Comparison of ENCODE assay signal across 1 cellular context in the genomic region with DNA sequence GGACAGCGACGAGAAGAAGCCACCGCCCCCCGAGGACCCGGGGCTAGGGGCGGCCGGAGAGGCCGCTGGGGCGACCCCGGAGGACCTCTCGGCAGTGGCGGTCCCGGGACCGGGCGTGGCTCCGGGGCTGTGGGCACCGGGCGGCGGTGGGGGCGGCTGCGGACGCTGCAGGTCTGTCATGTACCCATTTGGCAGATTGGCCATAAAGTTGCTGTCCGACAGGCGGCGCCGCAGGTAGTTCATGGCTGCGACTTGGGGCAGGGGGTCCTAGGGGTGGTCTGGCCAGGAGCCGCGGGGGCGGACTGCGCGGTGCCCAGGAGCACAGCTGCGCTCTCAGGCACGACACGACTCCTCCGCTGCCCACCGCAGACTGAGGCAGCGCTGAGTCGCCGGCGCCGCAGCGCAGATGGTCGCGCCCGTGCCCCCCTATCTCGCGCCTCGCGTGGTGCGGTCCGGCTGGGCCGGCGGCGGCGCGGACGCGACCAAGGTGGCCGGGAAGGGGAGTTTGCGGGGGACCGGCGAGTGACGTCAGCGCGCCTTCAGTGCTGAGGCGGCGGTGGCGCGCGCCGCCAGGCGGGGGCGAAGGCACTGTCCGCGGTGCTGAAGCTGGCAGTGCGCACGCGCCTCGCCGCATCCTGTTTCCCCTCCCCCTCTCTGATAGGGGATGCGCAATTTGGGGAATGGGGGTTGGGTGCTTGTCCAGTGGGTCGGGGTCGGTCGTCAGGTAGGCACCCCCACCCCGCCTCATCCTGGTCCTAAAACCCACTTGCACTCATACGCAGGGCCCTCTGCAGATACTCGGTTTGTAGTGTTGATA.
A peak's percentile ranks its signal among the peaks of the same experiment; 100 is the strongest.
TF ChIP-seq lines count a peak whose summit lies in the region.

A gene (minus strand): TSS at position 372 of the 817 bp plus-strand sequence. CDS start 129 bp downstream, at position 243.

TF ChIP-seq in K562, 482 proteins besides CTCF, POLR2A, EP300 and RAD21 (continued from another document and continues in another):
- TF ChIP-seq, protein P1, sequence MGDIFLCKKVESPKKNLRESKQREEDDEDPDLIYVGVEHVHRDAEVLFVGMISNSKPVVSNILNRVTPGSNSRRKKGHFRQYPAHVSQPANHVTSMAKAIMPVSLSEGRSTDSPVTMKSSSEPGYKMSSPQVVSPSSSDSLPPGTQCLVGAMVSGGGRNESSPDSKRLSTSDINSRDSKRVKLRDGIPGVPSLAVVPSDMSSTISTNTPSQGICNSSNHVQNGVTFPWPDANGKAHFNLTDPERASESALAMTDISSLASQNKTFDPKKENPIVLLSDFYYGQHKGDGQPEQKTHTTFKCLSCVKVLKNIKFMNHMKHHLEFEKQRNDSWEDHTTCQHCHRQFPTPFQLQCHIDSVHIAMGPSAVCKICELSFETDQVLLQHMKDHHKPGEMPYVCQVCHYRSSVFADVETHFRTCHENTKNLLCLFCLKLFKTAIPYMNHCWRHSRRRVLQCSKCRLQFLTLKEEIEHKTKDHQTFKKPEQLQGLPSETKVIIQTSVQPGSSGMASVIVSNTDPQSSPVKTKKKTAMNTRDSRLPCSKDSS (IDR thresholded peaks at IDR 0.05; ENCODE audit: low read depth, partially characterized antibody), result no peak
- TF ChIP-seq, protein P2, sequence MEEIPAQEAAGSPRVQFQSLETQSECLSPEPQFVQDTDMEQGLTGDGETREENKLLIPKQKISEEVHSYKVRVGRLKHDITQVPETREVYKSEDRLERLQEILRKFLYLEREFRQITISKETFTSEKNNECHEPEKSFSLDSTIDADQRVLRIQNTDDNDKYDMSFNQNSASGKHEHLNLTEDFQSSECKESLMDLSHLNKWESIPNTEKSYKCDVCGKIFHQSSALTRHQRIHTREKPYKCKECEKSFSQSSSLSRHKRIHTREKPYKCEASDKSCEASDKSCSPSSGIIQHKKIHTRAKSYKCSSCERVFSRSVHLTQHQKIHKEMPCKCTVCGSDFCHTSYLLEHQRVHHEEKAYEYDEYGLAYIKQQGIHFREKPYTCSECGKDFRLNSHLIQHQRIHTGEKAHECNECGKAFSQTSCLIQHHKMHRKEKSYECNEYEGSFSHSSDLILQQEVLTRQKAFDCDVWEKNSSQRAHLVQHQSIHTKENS (CRISPR knock-in tag; IDR thresholded peaks at IDR 0.05), result no peak
- TF ChIP-seq ARID1B (IDR thresholded peaks at IDR 0.05) (no peak), IFI16 (CRISPR knock-in tag; IDR thresholded peaks at IDR 0.05) (no peak), FOXK2 (conservative IDR thresholded peaks at IDR 0.05 in 1 of 2, IDR thresholded peaks at IDR 0.05 in 1 of 2; ENCODE audit: low read depth in 2 of 2) (peak in 1 of 2 experiments; percentile 98; a peak in 2 of 4 replicates), SOX6 (IDR thresholded peaks at IDR 0.05) (0 out of 2 replicates have a peak, but pooled peaks have one; percentile 15), PRPF4 (IDR thresholded peaks at IDR 0.05; ENCODE audit: insufficient read depth, low read depth, low read length, poor library complexity, severe bottlenecking) (no peak), ZNF589 (CRISPR knock-in tag; IDR thresholded peaks at IDR 0.05; ENCODE audit: low read depth) (no peak), RBM34 (IDR thresholded peaks at IDR 0.05; ENCODE audit: borderline replicate concordance, insufficient read depth, low read length) (no peak), GATA2 (CRISPR knock-in tag; IDR thresholded peaks at IDR 0.05) (no peak), POLR2AphosphoS5 (IDR thresholded peaks at IDR 0.05; ENCODE audit: control insufficient read depth, insufficient read depth, low read depth, low read length) (no peak), JUNB (CRISPR knock-in tag; conservative IDR thresholded peaks at IDR 0.05) (no peak), RB1 (IDR thresholded peaks at IDR 0.05; ENCODE audit: low read depth) (peak; percentile 94), LEF1 (IDR thresholded peaks at IDR 0.05) (no peak), RAD51 (IDR thresholded peaks at IDR 0.05; ENCODE audit: borderline replicate concordance, low read depth) (no peak), CCAR2 (IDR thresholded peaks at IDR 0.05; ENCODE audit: low read depth, low read length) (no peak), FOXA1 (IDR thresholded peaks at IDR 0.05; ENCODE audit: borderline replicate concordance) (no peak), POLR2AphosphoS2 (IDR thresholded peaks at IDR 0.05; ENCODE audit: low read length) (no peak), ZNF184 (CRISPR knock-in tag; IDR thresholded peaks at IDR 0.05) (no peak), ZNF3 (CRISPR knock-in tag; IDR thresholded peaks at IDR 0.05) (no peak), ZNF354B (CRISPR knock-in tag; IDR thresholded peaks at IDR 0.05) (no peak), DDX20 (tag; IDR thresholded peaks at IDR 0.05; ENCODE audit: low read depth) (no peak), ZNF584 (CRISPR knock-in tag; IDR thresholded peaks at IDR 0.05; ENCODE audit: low read depth) (0 out of 2 replicates have a peak, but pooled peaks have one; percentile 67), FOXJ2 (tag; IDR thresholded peaks at IDR 0.05) (no peak), RCOR1 (IDR thresholded peaks at IDR 0.05; ENCODE audit: borderline replicate concordance in 1 of 2, low read depth in 2 of 2, low read length in 2 of 2) (peak in 1 of 2 experiments; percentile 68; a peak in 1 of 4 replicates), XRCC4 (IDR thresholded peaks at IDR 0.05; ENCODE audit: extremely low read depth, insufficient read depth, insufficient read length) (no peak), HNRNPH1 (optimal IDR thresholded peaks at IDR 0.05; ENCODE audit: low read depth, low read length) (no peak), ZNF143 (CRISPR knock-in tag; IDR thresholded peaks at IDR 0.05) (0 out of 2 replicates have a peak, but pooled peaks have one; percentile 10), TCF7 (IDR thresholded peaks at IDR 0.05; ENCODE audit: borderline replicate concordance) (0 out of 2 replicates have a peak, but pooled peaks have one; percentile 13), ZNF717 (CRISPR knock-in tag; IDR thresholded peaks at IDR 0.05) (no peak), ZNF263 (CRISPR knock-in tag; IDR thresholded peaks at IDR 0.05; ENCODE audit: borderline replicate concordance) (peak; percentile 76; the same call in 1 of the 2 replicates), SIN3B (IDR thresholded peaks at IDR 0.05; ENCODE audit: low read depth) (0 out of 2 replicates have a peak, but pooled peaks have one; percentile 41), MAZ (CRISPR knock-in tag; conservative IDR thresholded peaks at IDR 0.05 in 1 of 2, IDR thresholded peaks at IDR 0.05 in 1 of 2) (peak; percentile 82 to 87), ATF1 (CRISPR knock-in tag; IDR thresholded peaks at IDR 0.05) (peak; percentile 56), ATF1 (tag; IDR thresholded peaks at IDR 0.05) (peak; percentile 98), STAG1 (CRISPR knock-in tag; IDR thresholded peaks at IDR 0.05; ENCODE audit: borderline replicate concordance) (0 out of 2 replicates have a peak, but pooled peaks have one; percentile 15), LCOR (CRISPR knock-in tag; IDR thresholded peaks at IDR 0.05) (peak; percentile 72), ZNF76 (CRISPR knock-in tag; IDR thresholded peaks at IDR 0.05; ENCODE audit: borderline replicate concordance) (no peak), CBFA2T2 (conservative IDR thresholded peaks at IDR 0.05) (no peak), YBX1 (IDR thresholded peaks at IDR 0.05) (no peak), KDM5B (IDR thresholded peaks at IDR 0.05; ENCODE audit: insufficient replicate concordance, low read depth, low read length) (no peak), KDM2B (CRISPR knock-in tag; IDR thresholded peaks at IDR 0.05) (no peak)
- TF ChIP-seq, protein P3, sequence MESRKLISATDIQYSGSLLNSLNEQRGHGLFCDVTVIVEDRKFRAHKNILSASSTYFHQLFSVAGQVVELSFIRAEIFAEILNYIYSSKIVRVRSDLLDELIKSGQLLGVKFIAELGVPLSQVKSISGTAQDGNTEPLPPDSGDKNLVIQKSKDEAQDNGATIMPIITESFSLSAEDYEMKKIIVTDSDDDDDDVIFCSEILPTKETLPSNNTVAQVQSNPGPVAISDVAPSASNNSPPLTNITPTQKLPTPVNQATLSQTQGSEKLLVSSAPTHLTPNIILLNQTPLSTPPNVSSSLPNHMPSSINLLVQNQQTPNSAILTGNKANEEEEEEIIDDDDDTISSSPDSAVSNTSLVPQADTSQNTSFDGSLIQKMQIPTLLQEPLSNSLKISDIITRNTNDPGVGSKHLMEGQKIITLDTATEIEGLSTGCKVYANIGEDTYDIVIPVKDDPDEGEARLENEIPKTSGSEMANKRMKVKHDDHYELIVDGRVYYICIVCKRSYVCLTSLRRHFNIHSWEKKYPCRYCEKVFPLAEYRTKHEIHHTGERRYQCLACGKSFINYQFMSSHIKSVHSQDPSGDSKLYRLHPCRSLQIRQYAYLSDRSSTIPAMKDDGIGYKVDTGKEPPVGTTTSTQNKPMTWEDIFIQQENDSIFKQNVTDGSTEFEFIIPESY (CRISPR knock-in tag; IDR thresholded peaks at IDR 0.05), result peak; percentile 68; the same call in 1 of the 2 replicates
- TF ChIP-seq, protein P4, sequence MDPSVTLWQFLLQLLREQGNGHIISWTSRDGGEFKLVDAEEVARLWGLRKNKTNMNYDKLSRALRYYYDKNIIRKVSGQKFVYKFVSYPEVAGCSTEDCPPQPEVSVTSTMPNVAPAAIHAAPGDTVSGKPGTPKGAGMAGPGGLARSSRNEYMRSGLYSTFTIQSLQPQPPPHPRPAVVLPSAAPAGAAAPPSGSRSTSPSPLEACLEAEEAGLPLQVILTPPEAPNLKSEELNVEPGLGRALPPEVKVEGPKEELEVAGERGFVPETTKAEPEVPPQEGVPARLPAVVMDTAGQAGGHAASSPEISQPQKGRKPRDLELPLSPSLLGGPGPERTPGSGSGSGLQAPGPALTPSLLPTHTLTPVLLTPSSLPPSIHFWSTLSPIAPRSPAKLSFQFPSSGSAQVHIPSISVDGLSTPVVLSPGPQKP (CRISPR knock-in tag; IDR thresholded peaks at IDR 0.05), result no peak
- TF ChIP-seq, protein P5, sequence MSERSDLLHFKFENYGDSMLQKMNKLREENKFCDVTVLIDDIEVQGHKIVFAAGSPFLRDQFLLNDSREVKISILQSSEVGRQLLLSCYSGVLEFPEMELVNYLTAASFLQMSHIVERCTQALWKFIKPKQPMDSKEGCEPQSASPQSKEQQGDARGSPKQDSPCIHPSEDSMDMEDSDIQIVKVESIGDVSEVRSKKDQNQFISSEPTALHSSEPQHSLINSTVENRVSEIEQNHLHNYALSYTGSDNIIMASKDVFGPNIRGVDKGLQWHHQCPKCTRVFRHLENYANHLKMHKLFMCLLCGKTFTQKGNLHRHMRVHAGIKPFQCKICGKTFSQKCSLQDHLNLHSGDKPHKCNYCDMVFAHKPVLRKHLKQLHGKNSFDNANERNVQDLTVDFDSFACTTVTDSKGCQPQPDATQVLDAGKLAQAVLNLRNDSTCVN (CRISPR knock-in tag; IDR thresholded peaks at IDR 0.05), result no peak
- TF ChIP-seq, protein P6, sequence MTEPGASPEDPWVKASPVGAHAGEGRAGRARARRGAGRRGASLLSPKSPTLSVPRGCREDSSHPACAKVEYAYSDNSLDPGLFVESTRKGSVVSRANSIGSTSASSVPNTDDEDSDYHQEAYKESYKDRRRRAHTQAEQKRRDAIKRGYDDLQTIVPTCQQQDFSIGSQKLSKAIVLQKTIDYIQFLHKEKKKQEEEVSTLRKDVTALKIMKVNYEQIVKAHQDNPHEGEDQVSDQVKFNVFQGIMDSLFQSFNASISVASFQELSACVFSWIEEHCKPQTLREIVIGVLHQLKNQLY (CRISPR knock-in tag; conservative IDR thresholded peaks at IDR 0.05), result 0 out of 4 replicates have a peak, but pooled peaks of 1 of the 2 experiments have one; percentile 49
- TF ChIP-seq, protein P7, sequence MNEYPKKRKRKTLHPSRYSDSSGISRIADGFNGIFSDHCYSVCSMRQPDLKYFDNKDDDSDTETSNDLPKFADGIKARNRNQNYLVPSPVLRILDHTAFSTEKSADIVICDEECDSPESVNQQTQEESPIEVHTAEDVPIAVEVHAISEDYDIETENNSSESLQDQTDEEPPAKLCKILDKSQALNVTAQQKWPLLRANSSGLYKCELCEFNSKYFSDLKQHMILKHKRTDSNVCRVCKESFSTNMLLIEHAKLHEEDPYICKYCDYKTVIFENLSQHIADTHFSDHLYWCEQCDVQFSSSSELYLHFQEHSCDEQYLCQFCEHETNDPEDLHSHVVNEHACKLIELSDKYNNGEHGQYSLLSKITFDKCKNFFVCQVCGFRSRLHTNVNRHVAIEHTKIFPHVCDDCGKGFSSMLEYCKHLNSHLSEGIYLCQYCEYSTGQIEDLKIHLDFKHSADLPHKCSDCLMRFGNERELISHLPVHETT (CRISPR knock-in tag; conservative IDR thresholded peaks at IDR 0.05 in 1 of 2, IDR thresholded peaks at IDR 0.05 in 1 of 2), result no peak
- TF ChIP-seq, protein P8, sequence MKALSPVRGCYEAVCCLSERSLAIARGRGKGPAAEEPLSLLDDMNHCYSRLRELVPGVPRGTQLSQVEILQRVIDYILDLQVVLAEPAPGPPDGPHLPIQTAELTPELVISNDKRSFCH (CRISPR knock-in tag; IDR thresholded peaks at IDR 0.05), result no peak
- TF ChIP-seq, protein P8 (tag; IDR thresholded peaks at IDR 0.05), result no peak
- TF ChIP-seq, protein P9, sequence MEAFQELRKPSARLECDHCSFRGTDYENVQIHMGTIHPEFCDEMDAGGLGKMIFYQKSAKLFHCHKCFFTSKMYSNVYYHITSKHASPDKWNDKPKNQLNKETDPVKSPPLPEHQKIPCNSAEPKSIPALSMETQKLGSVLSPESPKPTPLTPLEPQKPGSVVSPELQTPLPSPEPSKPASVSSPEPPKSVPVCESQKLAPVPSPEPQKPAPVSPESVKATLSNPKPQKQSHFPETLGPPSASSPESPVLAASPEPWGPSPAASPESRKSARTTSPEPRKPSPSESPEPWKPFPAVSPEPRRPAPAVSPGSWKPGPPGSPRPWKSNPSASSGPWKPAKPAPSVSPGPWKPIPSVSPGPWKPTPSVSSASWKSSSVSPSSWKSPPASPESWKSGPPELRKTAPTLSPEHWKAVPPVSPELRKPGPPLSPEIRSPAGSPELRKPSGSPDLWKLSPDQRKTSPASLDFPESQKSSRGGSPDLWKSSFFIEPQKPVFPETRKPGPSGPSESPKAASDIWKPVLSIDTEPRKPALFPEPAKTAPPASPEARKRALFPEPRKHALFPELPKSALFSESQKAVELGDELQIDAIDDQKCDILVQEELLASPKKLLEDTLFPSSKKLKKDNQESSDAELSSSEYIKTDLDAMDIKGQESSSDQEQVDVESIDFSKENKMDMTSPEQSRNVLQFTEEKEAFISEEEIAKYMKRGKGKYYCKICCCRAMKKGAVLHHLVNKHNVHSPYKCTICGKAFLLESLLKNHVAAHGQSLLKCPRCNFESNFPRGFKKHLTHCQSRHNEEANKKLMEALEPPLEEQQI (IDR thresholded peaks at IDR 0.05), result no peak
- TF ChIP-seq, protein P10, sequence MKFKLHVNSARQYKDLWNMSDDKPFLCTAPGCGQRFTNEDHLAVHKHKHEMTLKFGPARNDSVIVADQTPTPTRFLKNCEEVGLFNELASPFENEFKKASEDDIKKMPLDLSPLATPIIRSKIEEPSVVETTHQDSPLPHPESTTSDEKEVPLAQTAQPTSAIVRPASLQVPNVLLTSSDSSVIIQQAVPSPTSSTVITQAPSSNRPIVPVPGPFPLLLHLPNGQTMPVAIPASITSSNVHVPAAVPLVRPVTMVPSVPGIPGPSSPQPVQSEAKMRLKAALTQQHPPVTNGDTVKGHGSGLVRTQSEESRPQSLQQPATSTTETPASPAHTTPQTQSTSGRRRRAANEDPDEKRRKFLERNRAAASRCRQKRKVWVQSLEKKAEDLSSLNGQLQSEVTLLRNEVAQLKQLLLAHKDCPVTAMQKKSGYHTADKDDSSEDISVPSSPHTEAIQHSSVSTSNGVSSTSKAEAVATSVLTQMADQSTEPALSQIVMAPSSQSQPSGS (CRISPR knock-in tag; IDR thresholded peaks at IDR 0.05), result peak; percentile 98
